2 cellular contexts compared by ENCODE assay signal in genomic region chr7:73515184-73515583, GRCh38.
TF ChIP-seq lines count a peak whose summit lies in the region.

No MANE protein-coding gene starts in this region.

TF ChIP-seq in HepG2, 621 proteins besides CTCF, POLR2A, EP300 and RAD21:
- TF ChIP-seq ZNF142 (CRISPR knock-in tag; IDR thresholded peaks at IDR 0.05) (no peak), FOXO4 (CRISPR knock-in tag; conservative IDR thresholded peaks at IDR 0.05) (0 out of 2 replicates have a peak, but pooled peaks have one; percentile 14)

TF ChIP-seq in GM12878, 131 proteins besides CTCF, POLR2A, EP300 and RAD21:
- TF ChIP-seq MTA3 (IDR thresholded peaks at IDR 0.05; ENCODE audit: borderline replicate concordance, low read length) (no peak), SRF (IDR thresholded peaks at IDR 0.05; ENCODE audit: low read depth in 2 of 2, low read length in 2 of 2) (no peak), MLLT1 (IDR thresholded peaks at IDR 0.05) (no peak), MEF2A (IDR thresholded peaks at IDR 0.05; ENCODE audit: insufficient read depth, low read depth, low read length) (no peak), ESRRA (IDR thresholded peaks at IDR 0.05; ENCODE audit: low read length) (no peak), ZNF592 (IDR thresholded peaks at IDR 0.05) (no peak), TCF7 (IDR thresholded peaks at IDR 0.05; ENCODE audit: borderline replicate concordance) (no peak), IKZF1 (conservative IDR thresholded peaks at IDR 0.05) (no peak), SREBF1 (IDR thresholded peaks at IDR 0.05; ENCODE audit: low read length) (no peak), EZH2 (IDR thresholded peaks at IDR 0.05; ENCODE audit: borderline replicate concordance, control insufficient read depth, low read depth, low read length) (no peak), BACH1 (IDR thresholded peaks at IDR 0.05; ENCODE audit: borderline replicate concordance) (no peak), ZNF24 (IDR thresholded peaks at IDR 0.05) (no peak), SP1 (IDR thresholded peaks at IDR 0.05; ENCODE audit: low read depth, low read length) (no peak), POLR2AphosphoS2 (IDR thresholded peaks at IDR 0.05; ENCODE audit: low read depth, low read length) (no peak), HDGF (IDR thresholded peaks at IDR 0.05) (no peak), KLF5 (IDR thresholded peaks at IDR 0.05; ENCODE audit: partially characterized antibody) (no peak), ATF2 (IDR thresholded peaks at IDR 0.05; ENCODE audit: low read length) (no peak), CREM (IDR thresholded peaks at IDR 0.05; ENCODE audit: low read depth) (no peak)
TF ChIP-seq in GM12878: peak in this region for 0.
